ENCODE assay signal across 8 cellular contexts in the genomic region with DNA sequence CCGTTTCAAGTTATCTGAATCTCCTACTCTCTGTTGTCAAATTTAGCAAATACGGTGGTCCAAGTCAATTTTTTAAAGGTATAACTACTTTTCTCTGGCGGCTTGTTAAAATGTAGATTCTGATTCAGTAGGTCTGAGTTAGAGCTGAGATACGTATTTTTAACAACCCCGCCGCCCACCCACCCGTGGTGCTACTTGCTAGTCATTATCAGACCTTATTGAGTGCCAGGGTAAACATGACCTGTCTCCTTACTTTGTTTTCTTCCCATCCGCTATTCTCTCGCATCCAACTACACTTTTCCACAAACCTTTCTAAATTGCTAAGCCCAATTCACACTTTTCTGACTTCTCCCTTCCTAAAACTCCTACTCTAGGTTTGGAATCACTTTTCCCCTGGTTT.
DNase-seq lines count a peak whose midpoint lies in the region; ATAC-seq, FAIRE-seq and TF ChIP-seq lines count a peak whose summit lies in the region.

No MANE protein-coding gene starts in this region.

- ATAC-seq in HG03520 (IDR thresholded peaks at IDR 0.05; ENCODE audit: unreplicated experiment): no peak
- no peak for ATAC-seq in GM21737 (IDR thresholded peaks at IDR 0.05; ENCODE audit: unreplicated experiment)

- H3K4me3 ChIP-seq in SK-N-MC: peak overlapping the region; percentile 99
- H3K4me3 ChIP-seq in epithelial cell of esophagus (ENCODE audit: low read length): peak overlapping the region; percentile 67
- H3K4me3 ChIP-seq in retinal pigment epithelial cell (ENCODE audit: low read length): peak overlapping the region; percentile 95

- H3K9ac ChIP-seq in SK-N-MC (ENCODE audit: insufficient read length): peak overlapping the region; percentile 99

- H3K27ac ChIP-seq in SK-N-MC: peak overlapping the region; percentile 93

- peaks cover 17% of the 10 kb centered on the region for H3K36me3 ChIP-seq in SK-N-MC (ENCODE audit: insufficient read depth, low read length)

- FAIRE-seq in GM19239 (lab: Jason Lieb, UNC): peak; percentile 84

- TF ChIP-seq CTCF in epithelial cell of esophagus (IDR thresholded peaks at IDR 0.05; ENCODE audit: insufficient read depth, low read depth, low read length, missing control alignments) (no peak), retinal pigment epithelial cell (conservative IDR thresholded peaks at IDR 0.05; ENCODE audit: low read depth, low read length) (no peak)

- H3K9me3 ChIP-seq in SK-N-MC (ENCODE audit: low read depth, low read length): no peaks in the 10 kb centered on the region

- DNase-seq in GM19239 (ENCODE audit: insufficient read length, low spot score) (no peak), SK-N-MC (ENCODE audit: low read depth, low spot score) (no peak), epithelial cell of esophagus (ENCODE audit: low read depth) (no peak), retinal pigment epithelial cell (ENCODE audit: low read depth) (no peak), hippocampal formation (lab: John Stamatoyannopoulos, UW) (no peak)
- DNase-seq in effector CD4-positive, alpha-beta T cell: no peak
